21 cellular contexts compared by ENCODE assay signal in the genomic region with DNA sequence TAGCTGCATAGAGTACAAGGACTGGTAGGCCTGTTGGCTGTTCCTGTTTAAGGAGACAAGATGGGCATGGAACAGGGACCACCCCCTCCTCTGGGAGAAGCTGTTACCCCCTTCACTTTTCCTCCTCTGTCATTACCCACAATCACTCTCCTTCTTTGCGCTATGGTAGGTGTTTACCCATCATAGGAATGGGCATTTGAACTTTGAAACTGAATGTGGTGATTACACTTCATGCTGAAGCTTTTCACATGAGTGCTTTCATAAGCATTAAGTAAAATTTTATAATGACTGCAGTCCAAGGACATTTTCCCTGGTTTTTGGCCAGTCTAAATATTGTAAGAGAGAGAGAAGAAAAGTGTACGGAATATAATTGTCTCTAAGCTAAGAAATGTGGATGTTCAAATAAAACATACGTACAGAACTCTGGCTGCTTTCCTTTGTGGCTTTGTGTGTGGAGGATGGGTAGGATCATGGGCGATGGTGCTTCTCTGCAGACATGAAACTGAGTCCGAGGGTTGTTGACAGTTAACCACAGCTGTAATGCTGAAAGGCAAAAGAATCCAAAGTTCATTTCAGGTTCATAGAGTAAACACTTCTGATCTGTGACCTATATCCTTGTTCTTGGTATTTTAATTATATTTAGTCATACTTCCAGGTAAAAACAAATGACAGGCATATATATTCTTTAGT. TPM values are rescaled to one million over a fixed set of nuclear protein-coding genes. Genes with fewer than 3 reads are reported as not detected.
DNase-seq lines count a peak whose midpoint lies in the region; ATAC-seq and FAIRE-seq lines count a peak whose summit lies in the region.
"Had no signal": no experiment of that assay in that cellular context is flagged by ENCODE, and none has a peak within 500 bp of the region (broad histone marks: within the 10 kb centered on the region; RNA-seq: fewer than 3 reads in every experiment).

No MANE protein-coding gene starts in this region.

- no peak overlapping the region for H3K4me3 Mint-ChIP-seq in T-helper 17 cell
- H3K4me3 Mint-ChIP-seq: activated CD4-positive, alpha-beta T cell treated with anti-CD3 and anti-CD28 coated beads, Interleukin-2, amount 10 ng/mL, durations not matched to agents 7 days and 5 days; activated naive CD4-positive, alpha-beta T cell treated with anti-CD3 and anti-CD28 coated beads for 36 hours; brain had no signal

- peaks cover 5% of the 10 kb centered on the region for H3K4me1 Mint-ChIP-seq in T-helper 17 cell
- H3K4me1 Mint-ChIP-seq: brain had no signal

- peak overlapping the region; percentile 43 for H3K27ac Mint-ChIP-seq in T-helper 17 cell
- H3K27ac Mint-ChIP-seq: activated CD4-positive, alpha-beta T cell treated with anti-CD3 and anti-CD28 coated beads, Interleukin-2, amount 10 ng/mL, durations not matched to agents 7 days and 5 days; activated naive CD4-positive, alpha-beta T cell treated with anti-CD3 and anti-CD28 coated beads for 36 hours had no signal

- 9 to 38% (median 29%) methylated on average over 5 of the region's 5 CpGs for WGBS in small intestine, 3 donors

- no peak overlapping the region for H3K4me3 ChIP-seq in small intestine (ENCODE audit: low read depth in 1 of 2, low read length in 2 of 2)

- DNase-seq in HuH-7.5 (ENCODE audit: low spot score), result peak; percentile 40
- DNase-seq in T-helper 17 cell, result no peak
- peak; percentile 17 for DNase-seq in left kidney (ENCODE audit: low read depth, low spot score)
- DNase-seq in small intestine, result peak; percentile 95
- DNase-seq in GOT3 (lab: John Stamatoyannopoulos, UW), result no peak
- DNase-seq in pons (ENCODE audit: low spot score), result no peak
- DNase-seq: activated CD4-positive, alpha-beta T cell treated with anti-CD3 and anti-CD28 coated beads, Interleukin-2, amount 10 ng/mL, durations not matched to agents 7 days and 5 days; activated naive CD4-positive, alpha-beta T cell treated with anti-CD3 and anti-CD28 coated beads for 36 hours; activated T-cell treated with anti-CD3 and anti-CD28 coated beads for 4 hours; cortex of kidney; hippocampal formation; NCI-H1092 treated with DMSO at 0.1 percent for 48 hours; NCI-H748 treated with DMSO at 0.1 percent for 48 hours; nucleus accumbens had no signal

- no peaks in the 10 kb centered on the region for H3K36me3 Mint-ChIP-seq in T-helper 17 cell (ENCODE audit: low read depth)
- H3K36me3 Mint-ChIP-seq: brain had no signal

- H3K36me3 ChIP-seq in small intestine (ENCODE audit: control insufficient read depth in 2 of 2, insufficient read depth in 2 of 2, low read length in 2 of 2), result peaks cover 0 to 1% of the 10 kb centered on the region in 2 donors

- peak overlapping the region; percentile 74 to 90 for H3K27ac ChIP-seq in small intestine (ENCODE audit: low read depth in 1 of 2, low read length in 1 of 2)

- FAIRE-seq in small intestine (lab: Jason Lieb, UNC), result peak; percentile 96
- FAIRE-seq: endothelial cell of umbilical vein, H1, keratinocyte, TTC549 had no signal

- peaks cover 7% of the 10 kb centered on the region for H3K27me3 Mint-ChIP-seq in T-helper 17 cell

- H3K4me1 ChIP-seq in small intestine (ENCODE audit: control insufficient read depth in 2 of 2, insufficient read depth in 1 of 2, low read depth in 1 of 2, low read length in 1 of 2), result peaks cover 0 to 3% of the 10 kb centered on the region in 2 donors

- ATAC-seq in T-helper 17 cell (no peak), HG03378 (IDR thresholded peaks at IDR 0.05; ENCODE audit: unreplicated experiment) (no peak)
- ATAC-seq: sciatic nerve had no signal

- H3K9me3 ChIP-seq in T-helper 17 cell (ENCODE audit: control insufficient read depth, low read length, poor library complexity, severe bottlenecking) (no peaks in the 10 kb centered on the region), small intestine (ENCODE audit: control insufficient read depth, low read depth) (no peaks in the 10 kb centered on the region)

- no peaks in the 10 kb centered on the region for H3K27me3 ChIP-seq in small intestine (ENCODE audit: control insufficient read depth in 2 of 2, insufficient read depth in 2 of 2, low read length in 2 of 2)

RNA-seq across cellular contexts. Expression of a gene that starts 56.3 kb away (rescaled TPM):
- total RNA-seq in T-helper 17 cell, result under 1 TPM in 1 of 2 donors, not detected in 1; 0.20 TPM
- 10 to 100 TPM in 1 of 3 donors, 1 to 10 TPM in 2; 1.3 to 83.6 (median 3.2) TPM for polyA plus RNA-seq in small intestine
- total RNA-seq: activated CD4-positive, alpha-beta T cell treated with anti-CD3 and anti-CD28 coated beads, Interleukin-2, amount 10 ng/mL, durations not matched to agents 7 days and 5 days; activated naive CD4-positive, alpha-beta T cell treated with anti-CD3 and anti-CD28 coated beads for 36 hours had no signal

Comparison
In these comparisons a context has a peak if more than half of its experiments do, and no peak if none do; other contexts are left out.
1. DNase-seq: peak in HuH-7.5 (single experiment), left kidney (single experiment) and small intestine (single experiment); none in T-helper 17 cell (0 of 3), GOT3 (single experiment) and pons (single experiment).